In genomic region chr13:60327551-60327950, GRCh38 we compare ENCODE assay signal across 1 cellular context.
TF ChIP-seq lines count a peak whose summit lies in the region.

No MANE protein-coding gene starts in this region.

TF ChIP-seq in GM23338, 12 proteins besides CTCF, POLR2A, EP300 and RAD21 (continued from another document):
- no peak for TF ChIP-seq EZH2 (IDR thresholded peaks at IDR 0.05; ENCODE audit: low read depth, unreplicated experiment)
- no peak for TF ChIP-seq ZNF114 (CRISPR knock-in tag; IDR thresholded peaks at IDR 0.05)
- TF ChIP-seq JUNB (IDR thresholded peaks at IDR 0.05; ENCODE audit: unreplicated experiment) = no peak
- TF ChIP-seq, protein P1, sequence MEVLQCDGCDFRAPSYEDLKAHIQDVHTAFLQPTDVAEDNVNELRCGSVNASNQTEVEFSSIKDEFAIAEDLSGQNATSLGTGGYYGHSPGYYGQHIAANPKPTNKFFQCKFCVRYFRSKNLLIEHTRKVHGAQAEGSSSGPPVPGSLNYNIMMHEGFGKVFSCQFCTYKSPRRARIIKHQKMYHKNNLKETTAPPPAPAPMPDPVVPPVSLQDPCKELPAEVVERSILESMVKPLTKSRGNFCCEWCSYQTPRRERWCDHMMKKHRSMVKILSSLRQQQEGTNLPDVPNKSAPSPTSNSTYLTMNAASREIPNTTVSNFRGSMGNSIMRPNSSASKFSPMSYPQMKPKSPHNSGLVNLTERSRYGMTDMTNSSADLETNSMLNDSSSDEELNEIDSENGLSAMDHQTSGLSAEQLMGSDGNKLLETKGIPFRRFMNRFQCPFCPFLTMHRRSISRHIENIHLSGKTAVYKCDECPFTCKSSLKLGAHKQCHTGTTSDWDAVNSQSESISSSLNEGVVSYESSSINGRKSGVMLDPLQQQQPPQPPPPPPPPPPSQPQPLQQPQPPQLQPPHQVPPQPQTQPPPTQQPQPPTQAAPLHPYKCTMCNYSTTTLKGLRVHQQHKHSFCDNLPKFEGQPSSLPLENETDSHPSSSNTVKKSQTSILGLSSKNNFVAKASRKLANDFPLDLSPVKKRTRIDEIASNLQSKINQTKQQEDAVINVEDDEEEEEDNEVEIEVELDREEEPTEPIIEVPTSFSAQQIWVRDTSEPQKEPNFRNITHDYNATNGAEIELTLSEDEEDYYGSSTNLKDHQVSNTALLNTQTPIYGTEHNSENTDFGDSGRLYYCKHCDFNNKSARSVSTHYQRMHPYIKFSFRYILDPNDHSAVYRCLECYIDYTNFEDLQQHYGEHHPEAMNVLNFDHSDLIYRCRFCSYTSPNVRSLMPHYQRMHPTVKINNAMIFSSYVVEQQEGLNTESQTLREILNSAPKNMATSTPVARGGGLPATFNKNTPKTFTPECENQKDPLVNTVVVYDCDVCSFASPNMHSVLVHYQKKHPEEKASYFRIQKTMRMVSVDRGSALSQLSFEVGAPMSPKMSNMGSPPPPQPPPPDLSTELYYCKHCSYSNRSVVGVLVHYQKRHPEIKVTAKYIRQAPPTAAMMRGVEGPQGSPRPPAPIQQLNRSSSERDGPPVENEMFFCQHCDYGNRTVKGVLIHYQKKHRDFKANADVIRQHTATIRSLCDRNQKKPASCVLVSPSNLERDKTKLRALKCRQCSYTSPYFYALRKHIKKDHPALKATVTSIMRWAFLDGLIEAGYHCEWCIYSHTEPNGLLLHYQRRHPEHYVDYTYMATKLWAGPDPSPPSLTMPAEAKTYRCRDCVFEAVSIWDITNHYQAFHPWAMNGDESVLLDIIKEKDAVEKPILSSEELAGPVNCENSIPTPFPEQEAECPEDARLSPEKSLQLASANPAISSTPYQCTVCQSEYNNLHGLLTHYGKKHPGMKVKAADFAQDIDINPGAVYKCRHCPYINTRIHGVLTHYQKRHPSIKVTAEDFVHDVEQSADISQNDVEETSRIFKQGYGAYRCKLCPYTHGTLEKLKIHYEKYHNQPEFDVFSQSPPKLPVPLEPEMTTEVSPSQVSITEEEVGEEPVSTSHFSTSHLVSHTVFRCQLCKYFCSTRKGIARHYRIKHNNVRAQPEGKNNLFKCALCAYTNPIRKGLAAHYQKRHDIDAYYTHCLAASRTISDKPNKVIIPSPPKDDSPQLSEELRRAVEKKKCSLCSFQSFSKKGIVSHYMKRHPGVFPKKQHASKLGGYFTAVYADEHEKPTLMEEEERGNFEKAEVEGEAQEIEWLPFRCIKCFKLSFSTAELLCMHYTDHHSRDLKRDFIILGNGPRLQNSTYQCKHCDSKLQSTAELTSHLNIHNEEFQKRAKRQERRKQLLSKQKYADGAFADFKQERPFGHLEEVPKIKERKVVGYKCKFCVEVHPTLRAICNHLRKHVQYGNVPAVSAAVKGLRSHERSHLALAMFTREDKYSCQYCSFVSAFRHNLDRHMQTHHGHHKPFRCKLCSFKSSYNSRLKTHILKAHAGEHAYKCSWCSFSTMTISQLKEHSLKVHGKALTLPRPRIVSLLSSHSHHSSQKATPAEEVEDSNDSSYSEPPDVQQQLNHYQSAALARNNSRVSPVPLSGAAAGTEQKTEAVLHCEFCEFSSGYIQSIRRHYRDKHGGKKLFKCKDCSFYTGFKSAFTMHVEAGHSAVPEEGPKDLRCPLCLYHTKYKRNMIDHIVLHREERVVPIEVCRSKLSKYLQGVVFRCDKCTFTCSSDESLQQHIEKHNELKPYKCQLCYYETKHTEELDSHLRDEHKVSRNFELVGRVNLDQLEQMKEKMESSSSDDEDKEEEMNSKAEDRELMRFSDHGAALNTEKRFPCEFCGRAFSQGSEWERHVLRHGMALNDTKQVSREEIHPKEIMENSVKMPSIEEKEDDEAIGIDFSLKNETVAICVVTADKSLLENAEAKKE (CRISPR knock-in tag; IDR thresholded peaks at IDR 0.05) = no peak
- no peak for TF ChIP-seq EZH2phosphoT487 (IDR thresholded peaks at IDR 0.05; ENCODE audit: unreplicated experiment)
- TF ChIP-seq, protein P2, sequence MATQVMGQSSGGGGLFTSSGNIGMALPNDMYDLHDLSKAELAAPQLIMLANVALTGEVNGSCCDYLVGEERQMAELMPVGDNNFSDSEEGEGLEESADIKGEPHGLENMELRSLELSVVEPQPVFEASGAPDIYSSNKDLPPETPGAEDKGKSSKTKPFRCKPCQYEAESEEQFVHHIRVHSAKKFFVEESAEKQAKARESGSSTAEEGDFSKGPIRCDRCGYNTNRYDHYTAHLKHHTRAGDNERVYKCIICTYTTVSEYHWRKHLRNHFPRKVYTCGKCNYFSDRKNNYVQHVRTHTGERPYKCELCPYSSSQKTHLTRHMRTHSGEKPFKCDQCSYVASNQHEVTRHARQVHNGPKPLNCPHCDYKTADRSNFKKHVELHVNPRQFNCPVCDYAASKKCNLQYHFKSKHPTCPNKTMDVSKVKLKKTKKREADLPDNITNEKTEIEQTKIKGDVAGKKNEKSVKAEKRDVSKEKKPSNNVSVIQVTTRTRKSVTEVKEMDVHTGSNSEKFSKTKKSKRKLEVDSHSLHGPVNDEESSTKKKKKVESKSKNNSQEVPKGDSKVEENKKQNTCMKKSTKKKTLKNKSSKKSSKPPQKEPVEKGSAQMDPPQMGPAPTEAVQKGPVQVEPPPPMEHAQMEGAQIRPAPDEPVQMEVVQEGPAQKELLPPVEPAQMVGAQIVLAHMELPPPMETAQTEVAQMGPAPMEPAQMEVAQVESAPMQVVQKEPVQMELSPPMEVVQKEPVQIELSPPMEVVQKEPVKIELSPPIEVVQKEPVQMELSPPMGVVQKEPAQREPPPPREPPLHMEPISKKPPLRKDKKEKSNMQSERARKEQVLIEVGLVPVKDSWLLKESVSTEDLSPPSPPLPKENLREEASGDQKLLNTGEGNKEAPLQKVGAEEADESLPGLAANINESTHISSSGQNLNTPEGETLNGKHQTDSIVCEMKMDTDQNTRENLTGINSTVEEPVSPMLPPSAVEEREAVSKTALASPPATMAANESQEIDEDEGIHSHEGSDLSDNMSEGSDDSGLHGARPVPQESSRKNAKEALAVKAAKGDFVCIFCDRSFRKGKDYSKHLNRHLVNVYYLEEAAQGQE (IDR thresholded peaks at IDR 0.05; ENCODE audit: unreplicated experiment) = no peak
- no peak for TF ChIP-seq NANOG (IDR thresholded peaks at IDR 0.05; ENCODE audit: borderline replicate concordance)
- no peak for TF ChIP-seq ZNF331 (CRISPR knock-in tag; IDR thresholded peaks at IDR 0.05; ENCODE audit: low read depth)
